Comparison of ENCODE assay signal across 8 cellular contexts in the genomic region with DNA sequence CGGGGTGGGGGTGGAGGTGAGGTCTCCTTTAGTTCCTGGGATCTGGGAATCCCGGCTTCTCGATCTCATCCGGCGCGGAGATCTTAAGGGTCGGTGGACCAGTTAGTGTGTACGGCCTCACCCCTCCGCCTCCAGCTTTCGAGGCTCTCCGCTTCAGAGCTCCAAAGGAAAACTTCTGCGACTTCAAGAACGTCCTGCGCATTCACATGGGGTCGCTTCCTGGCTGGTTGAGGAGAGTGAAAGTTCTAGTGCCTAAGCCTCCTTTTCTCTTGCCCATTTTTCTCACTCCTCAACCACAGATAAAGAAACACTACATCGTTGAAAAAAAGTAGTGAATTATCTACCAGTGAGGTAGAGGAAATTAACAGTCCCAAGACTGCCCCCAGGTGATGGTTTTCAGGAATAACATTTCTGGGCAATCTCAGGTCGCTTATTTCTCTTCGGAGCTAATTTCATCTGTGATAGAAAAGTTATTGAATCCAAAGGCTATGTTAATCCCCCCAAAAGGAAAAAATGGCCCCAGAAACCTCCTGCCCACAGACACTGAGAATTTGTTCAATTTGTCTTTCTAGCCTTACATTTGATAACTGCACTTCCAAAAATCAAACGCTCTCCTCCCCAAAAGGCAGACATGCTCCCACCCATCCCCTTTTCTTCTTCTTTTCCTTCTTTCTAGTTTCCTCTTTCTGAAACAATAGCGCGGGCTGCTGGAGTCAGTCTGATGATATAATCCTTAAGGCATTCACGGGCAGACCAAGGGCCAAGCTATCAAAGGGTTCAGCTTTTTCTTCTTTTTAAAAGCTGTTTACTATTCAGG. TPM values are rescaled to one million over a fixed set of nuclear protein-coding genes. Genes with fewer than 3 reads are reported as not detected.
DNase-seq lines count a peak whose midpoint lies in the region; ATAC-seq, FAIRE-seq and TF ChIP-seq lines count a peak whose summit lies in the region.

No MANE protein-coding gene starts in this region.

- H3K4me3 ChIP-seq in WI38 (ENCODE audit: low read depth, low read length) (peak overlapping the region; percentile 22; the same call in 1 of the 2 replicates), osteoblast (ENCODE audit: insufficient read depth, low read length) (peak overlapping the region; percentile 64)

- no peaks in the 10 kb centered on the region for H3K79me2 ChIP-seq in osteoblast (ENCODE audit: insufficient read depth, low read length)

- peaks cover 14% of the 10 kb centered on the region for H3K27me3 ChIP-seq in osteoblast (ENCODE audit: insufficient read depth, low read length)

- H2AFZ ChIP-seq in osteoblast (ENCODE audit: low read length), result peak overlapping the region; percentile 83

- H3K4me1 ChIP-seq in osteoblast (ENCODE audit: insufficient read depth, low read length), result peaks cover 23% of the 10 kb centered on the region

- no peaks in the 10 kb centered on the region for H3K36me3 ChIP-seq in osteoblast (ENCODE audit: insufficient read depth, low read length)

- H3K9me3 ChIP-seq in osteoblast (ENCODE audit: low read depth, low read length), result peaks cover 3% of the 10 kb centered on the region

- TF ChIP-seq CTCF in WI38 (IDR thresholded peaks at IDR 0.05; ENCODE audit: low read depth, low read length) (peak; percentile 25; the same call in 1 of the 2 replicates), osteoblast (IDR thresholded peaks at IDR 0.05; ENCODE audit: extremely low read depth, low read depth, low read length) (peak; percentile 65)

- H3K4me2 ChIP-seq in osteoblast (ENCODE audit: insufficient read depth, low read length), result peak overlapping the region; percentile 88

- peak overlapping the region; percentile 75 for H3K27ac ChIP-seq in osteoblast (ENCODE audit: low read depth, low read length)

- ATAC-seq in GM21619 (IDR thresholded peaks at IDR 0.05; ENCODE audit: unreplicated experiment) (peak; percentile 76), GM21423 (IDR thresholded peaks at IDR 0.05; ENCODE audit: unreplicated experiment) (no peak)

- no peaks in the 10 kb centered on the region for H4K20me1 ChIP-seq in osteoblast (ENCODE audit: insufficient read depth, low read length)

- no peak for TF ChIP-seq POLR2A in GM12891 (IDR thresholded peaks at IDR 0.05; ENCODE audit: low read depth, low read length)

- FAIRE-seq in GM12891 (lab: Jason Lieb, UNC), result no peak

- DNase-seq in EL, result peak; percentile 75
- DNase-seq in NCI-H1092 (lab: John Stamatoyannopoulos, UW), result peak; percentile 56
- peak; percentile 51 for DNase-seq in foreskin melanocyte
- peak; percentile 95 for DNase-seq in osteoblast (ENCODE audit: insufficient read length, low spot score, missing footprints)
- no peak for DNase-seq in GM12891 (ENCODE audit: insufficient read length, low spot score)

TF ChIP-seq in GM12891, 5 proteins besides CTCF, POLR2A, EP300 and RAD21:
- no peak for TF ChIP-seq POLR2AphosphoS5 (IDR thresholded peaks at IDR 0.05; ENCODE audit: low read depth, low read length)
- TF ChIP-seq TAF1 (IDR thresholded peaks at IDR 0.05; ENCODE audit: low read depth, low read length), result no peak
- TF ChIP-seq SPI1 (IDR thresholded peaks at IDR 0.05; ENCODE audit: low read depth, low read length), result no peak
- no peak for TF ChIP-seq PAX5 (IDR thresholded peaks at IDR 0.05; ENCODE audit: insufficient read depth, low read length, severe bottlenecking)
- no peak for TF ChIP-seq POU2F2 (IDR thresholded peaks at IDR 0.05; ENCODE audit: low read depth, low read length)

RNA-seq across cellular contexts. Expression of a gene that starts 20.5 kb away (rescaled TPM):
- 38.0 and 44.5 TPM in 2 replicates for total RNA-seq in osteoblast
- polyA plus RNA-seq in GM12891 (2012; ENCODE audit: low read depth, missing spikeins), result 0.03 TPM
